22 cellular contexts compared by ENCODE assay signal in the genomic region with DNA sequence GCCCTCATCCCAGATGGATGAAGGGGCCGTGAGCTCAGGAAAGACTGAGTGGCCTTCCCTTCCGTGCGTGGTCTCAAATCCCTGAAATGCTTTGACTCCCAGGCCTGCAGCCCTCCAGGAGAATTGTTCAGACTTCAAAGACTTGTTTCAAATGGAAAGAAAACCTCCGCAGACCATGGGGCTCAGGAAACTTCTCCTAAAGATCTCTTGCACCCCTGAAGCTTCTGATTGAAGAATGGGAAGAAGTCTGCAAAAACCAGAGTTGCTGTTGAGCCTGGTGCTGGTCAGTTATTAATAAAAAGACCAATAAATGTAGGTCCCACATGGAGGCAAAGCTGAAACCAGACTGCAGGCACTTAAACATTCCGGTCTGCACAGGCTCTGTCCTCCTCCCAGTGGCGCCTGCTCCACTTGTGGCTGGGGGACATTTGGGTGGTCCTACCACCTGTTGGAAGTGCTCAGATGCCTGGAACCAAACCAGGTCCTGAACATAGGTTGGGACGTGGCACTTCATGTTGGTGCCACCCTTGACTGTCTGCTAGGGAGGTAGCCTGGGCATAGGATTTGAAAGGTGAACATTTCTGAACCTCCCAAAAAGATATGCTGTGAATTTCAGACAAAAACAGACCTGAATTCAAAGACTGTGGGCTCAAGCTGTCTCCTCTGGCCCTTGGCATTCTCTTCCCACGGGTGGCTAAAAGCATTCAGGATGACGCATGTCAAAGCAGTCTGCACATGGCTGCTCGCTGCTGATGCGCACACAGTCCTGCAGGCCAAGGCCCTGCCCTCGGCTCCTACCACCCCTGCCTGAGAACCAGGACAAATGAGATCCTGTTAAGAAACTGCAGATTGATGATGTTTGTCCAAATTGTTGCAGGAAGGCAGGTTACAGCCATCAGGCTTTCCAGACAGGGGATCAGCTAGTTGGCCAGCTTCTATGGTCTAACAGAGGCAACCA. TPM values are rescaled to one million over a fixed set of nuclear protein-coding genes. Genes with fewer than 3 reads are reported as not detected.
DNase-seq lines count a peak whose midpoint lies in the region; ATAC-seq, FAIRE-seq and TF ChIP-seq lines count a peak whose summit lies in the region.
"Had no signal": no experiment of that assay in that cellular context is flagged by ENCODE, and none has a peak within 500 bp of the region (broad histone marks: within the 10 kb centered on the region; RNA-seq: fewer than 3 reads in every experiment).

No MANE protein-coding gene starts in this region.

- TF ChIP-seq EP300 in HepG2 (IDR thresholded peaks at IDR 0.05; ENCODE audit: low read depth in 2 of 2, low read length in 2 of 2) (no peak), HepG2 (CRISPR knock-in tag; IDR thresholded peaks at IDR 0.05; ENCODE audit: borderline replicate concordance) (no peak)

- intact Hi-C loops in HepG2 (cut with micrococcal nuclease; ENCODE audit: unreplicated experiment) (no loop called here), right lobe of liver (cut with DNase I) (no loop called here)

- TF ChIP-seq RAD21 in HepG2 (CRISPR knock-in tag; IDR thresholded peaks at IDR 0.05), result no peak

- WGBS in HepG2 (ENCODE audit: low lambda C conversion rate), result 100% methylated on average over 2 of the region's 12 CpGs
- WGBS in right lobe of liver (ENCODE audit: insufficient coverage, low coverage, low lambda C conversion rate, missing lambda C conversion rate), result 71% methylated on average over 8 of the region's 12 CpGs

- POLR2A ChIA-PET in HepG2 (lab: Yijun Ruan, JAX), result interaction anchor here (1.7 kb wide), 1 partner anchor 28 kb away, joined by 10 read pairs; no protein-coding TSS in a partner anchor

- H3K27ac Mint-ChIP-seq in brain (peak overlapping the region in 3 of 5 experiments; percentile 12 to 97 (median 40)), nephron (peak overlapping the region; percentile 47 to 87 (median 64))
- H3K27ac Mint-ChIP-seq: B cell, CD14-positive monocyte had no signal

- peaks cover 4% of the 10 kb centered on the region for H3K27me3 Mint-ChIP-seq in brain
- H3K27me3 Mint-ChIP-seq in nephron (ENCODE audit: low read depth), result peaks cover 9% of the 10 kb centered on the region

- BruUV-seq in HepG2 (replicated peaks; lab: Mats Ljungman, UMichigan), result no TSS peak

- H3K9me3 Mint-ChIP-seq in brain (peaks cover 0 to 10% (median 0%) of the 10 kb centered on the region in 5 experiments), nephron (no peaks in the 10 kb centered on the region)
- H3K9me3 Mint-ChIP-seq: CD14-positive monocyte had no signal

- in situ Hi-C loops in HepG2 (cut with HindIII; ENCODE audit: extremely low pct_ligation_motif_present, low pct_unique_long_range_greater_than_20kb), result no loop called here

- H3K9ac ChIP-seq in HepG2 (ENCODE audit: insufficient read depth, low read depth, low read length), result no peak overlapping the region
- H3K9ac ChIP-seq: SK-N-SH had no signal

- DNase-seq in HepG2 (ENCODE audit: low spot score) (no peak), right lobe of liver (no peak), NOMO-1 (lab: John Stamatoyannopoulos, UW; ENCODE audit: unreplicated experiment in 2 of 2) (no peak)
- DNase-seq: GDM1, KG1, NCI-H1092, NCI-H1436, NCI-H187 treated with DMSO at 0.1 percent for 48 hours, NCI-H2107, NCI-H446 treated with DMSO at 0.1 percent for 48 hours, NCI-H526 treated with DMSO at 0.1 percent for 48 hours, PC-3, SHP77 treated with DMSO at 0.1 percent for 48 hours, SK-N-SH had no signal

- CTCF ChIA-PET in HepG2 (lab: Yijun Ruan, JAX; ENCODE audit: low intra/inter-chr PET ratio, low total read pairs), result no interaction called here

- H4K20me1 ChIP-seq in HepG2 (ENCODE audit: insufficient read depth, low read length), result no peaks in the 10 kb centered on the region

- peaks cover 9% of the 10 kb centered on the region for H3K9me3 ChIP-seq in HepG2 (ENCODE audit: low read length)
- no peaks in the 10 kb centered on the region for H3K9me3 ChIP-seq in right lobe of liver
- H3K9me3 ChIP-seq: SK-N-SH had no signal

- TF ChIP-seq CTCF in HepG2 (CRISPR knock-in tag; IDR thresholded peaks at IDR 0.05) (no peak), right lobe of liver (IDR thresholded peaks at IDR 0.05) (no peak), brain (conservative IDR thresholded peaks at IDR 0.05) (no peak), nephron (IDR thresholded peaks at IDR 0.05; ENCODE audit: unreplicated experiment in 3 of 3) (no peak)

- H3K36me3 Mint-ChIP-seq in brain, result no peaks in the 10 kb centered on the region
- no peaks in the 10 kb centered on the region for H3K36me3 Mint-ChIP-seq in nephron (ENCODE audit: low read depth)
- H3K36me3 Mint-ChIP-seq: CD14-positive monocyte had no signal

- H3K4me1 ChIP-seq in HepG2 (ENCODE audit: insufficient read depth, low read length), result peaks cover 46% of the 10 kb centered on the region
- H3K4me1 ChIP-seq in right lobe of liver, result no peaks in the 10 kb centered on the region

- H3K36me3 ChIP-seq in HepG2 (replicated peaks in 1 of 2; ENCODE audit: control insufficient read depth in 1 of 2, insufficient read depth in 2 of 2, low read length in 2 of 2), result no peaks in the 10 kb centered on the region
- H3K36me3 ChIP-seq in right lobe of liver, result no peaks in the 10 kb centered on the region

- H3K79me2 ChIP-seq in HepG2 (ENCODE audit: insufficient read depth, low read length), result no peaks in the 10 kb centered on the region

- H3K4me3 Mint-ChIP-seq in brain (no peak overlapping the region), nephron (no peak overlapping the region)
- H3K4me3 Mint-ChIP-seq: B cell, CD14-positive monocyte had no signal

- no peak overlapping the region for H3K4me3 ChIP-seq in HepG2 (replicated peaks in 1 of 3; ENCODE audit: insufficient read depth in 1 of 3, low read depth in 2 of 3, low read length in 3 of 3)
- H3K4me3 ChIP-seq in right lobe of liver, result no peak overlapping the region

- no peak for FAIRE-seq in HepG2 (lab: Jason Lieb, UNC)
- FAIRE-seq: A204.1 had no signal

- H3K27ac ChIP-seq in HepG2 (ENCODE audit: extremely low read length, insufficient read depth, low read length) (no peak overlapping the region), right lobe of liver (no peak overlapping the region)

- H3K4me1 Mint-ChIP-seq in brain, result peaks cover 72% of the 10 kb centered on the region
- peaks cover 75% of the 10 kb centered on the region for H3K4me1 Mint-ChIP-seq in nephron
- H3K4me1 Mint-ChIP-seq: B cell, CD14-positive monocyte had no signal

- no peak for TF ChIP-seq POLR2A in HepG2 (IDR thresholded peaks at IDR 0.05; ENCODE audit: insufficient read depth in 1 of 2, low read depth in 2 of 2, low read length in 2 of 2)
- TF ChIP-seq POLR2A in right lobe of liver (IDR thresholded peaks at IDR 0.05), result no peak

- H3K27me3 ChIP-seq in HepG2 (ENCODE audit: control insufficient read depth in 1 of 2, insufficient read depth in 2 of 2, low read length in 2 of 2) (no peaks in the 10 kb centered on the region), right lobe of liver (no peaks in the 10 kb centered on the region)

- no peak overlapping the region for H3K4me2 ChIP-seq in HepG2 (ENCODE audit: low read depth, low read length)
- H3K4me2 ChIP-seq: SK-N-SH had no signal

- no peak overlapping the region for H2AFZ ChIP-seq in HepG2 (ENCODE audit: low read length)

- ATAC-seq in HepG2 (no peak), right lobe of liver (no peak), GM21515 (IDR thresholded peaks at IDR 0.05; ENCODE audit: unreplicated experiment) (no peak), HG03095 (IDR thresholded peaks at IDR 0.05; ENCODE audit: unreplicated experiment) (no peak)
- ATAC-seq: PC-3 had no signal

TF ChIP-seq in HepG2, 621 proteins besides CTCF, POLR2A, EP300 and RAD21:
- TF ChIP-seq CREB1 (IDR thresholded peaks at IDR 0.05), result no peak
- TF ChIP-seq CREB1 (CRISPR knock-in tag; IDR thresholded peaks at IDR 0.05), result no peak
- TF ChIP-seq ZNF556 (CRISPR knock-in tag; IDR thresholded peaks at IDR 0.05; ENCODE audit: borderline replicate concordance), result peak; percentile 98

RNA-seq across cellular contexts. Expression of gene MEG3, which starts 36.2 kb away (rescaled TPM):
- total RNA-seq in HepG2 (2016; rRNA removed; fragmentation: Illumina TruSeq; extraction: Trizol), result not detected in 2 replicates
- not detected in 2 replicates for total RNA-seq in HepG2 (2016; cell fraction: cytosol; rRNA removed; fragmentation: Illumina TruSeq; extraction: Trizol; ENCODE audit: low read depth)
- not detected in 2 replicates for total RNA-seq in HepG2 (2016; cell fraction: insoluble cytoplasmic fraction; rRNA removed; fragmentation: Illumina TruSeq; extraction: Trizol)
- not detected in 2 replicates for total RNA-seq in HepG2 (2016; cell fraction: membrane; rRNA removed; fragmentation: Illumina TruSeq; extraction: Trizol)
- total RNA-seq in HepG2 (2016; cell fraction: nucleus; rRNA removed; fragmentation: Illumina TruSeq; extraction: Trizol), result 0.38 TPM in 1 of 2 replicates, not detected in the other
- 0.07 and 0.17 TPM in 2 replicates for polyA plus RNA-seq in HepG2 (2011; rRNA removed)
- 0.03 TPM in 1 of 2 replicates, not detected in the other for polyA plus RNA-seq in HepG2 (2011; cell fraction: cytosol; rRNA removed)
- polyA plus RNA-seq in HepG2 (2011; cell fraction: nucleus; rRNA removed), result 0.59 and 0.62 TPM in 2 replicates
- 0.12 TPM in 1 of 2 replicates, not detected in the other for polyA plus RNA-seq in HepG2 (2012)
- not detected in 2 replicates for polyA plus RNA-seq in HepG2 (2016; cell fraction: cytosol; fragmentation: Illumina TruSeq; extraction: Trizol; ENCODE audit: low read depth)
- not detected in 2 replicates for polyA plus RNA-seq in HepG2 (2016; cell fraction: insoluble cytoplasmic fraction; fragmentation: Illumina TruSeq; extraction: Trizol; ENCODE audit: low read depth)
- polyA plus RNA-seq in HepG2 (2016; cell fraction: membrane; fragmentation: Illumina TruSeq; extraction: Trizol; ENCODE audit: low read depth), result not detected in 2 replicates
- 0.15 TPM in 1 of 2 replicates, not detected in the other for polyA plus RNA-seq in HepG2 (2016; cell fraction: nucleus; fragmentation: Illumina TruSeq; extraction: Trizol; ENCODE audit: insufficient read depth, low read depth)
- polyA minus RNA-seq in HepG2 (2011; rRNA and poly(A)+ RNA removed; ENCODE audit: low replicate concordance), result 0.08 TPM in 1 of 2 replicates, not detected in the other
- not detected in 2 replicates for polyA minus RNA-seq in HepG2 (2011; cell fraction: cytosol; rRNA and poly(A)+ RNA removed)
- 0.12 and 0.26 TPM in 2 replicates for polyA minus RNA-seq in HepG2 (2011; cell fraction: nucleus; rRNA and poly(A)+ RNA removed)
- 10 to 100 TPM in 5 of 6 experiments, 1 to 10 TPM in 1; 5.7 to 43.7 (median 23.9) TPM for total RNA-seq in right lobe of liver
- 33.5 TPM for polyA plus RNA-seq in brain (ENCODE audit: insufficient read depth, low read depth, low replicate concordance)
- total RNA-seq: B cell, H4, PC-3 had no signal
- polyA plus RNA-seq: CD14-positive monocyte, SK-N-SH had no signal

Comparison
In these comparisons a context has a peak if more than half of its experiments do, and no peak if none do; other contexts are left out.
1. RNA of gene MEG3, which starts 36.2 kb away (total RNA-seq): 5.7 to 43.7 TPM in right lobe of liver; 0.38 TPM in HepG2; every median in the first group is over 4 times any median in the second.